Comparison of ENCODE assay signal across 16 cellular contexts in genomic region chr3:37713820-37714204, GRCh38.
A peak's percentile ranks its signal among the peaks of the same experiment; 100 is the strongest.
DNase-seq lines count a peak whose midpoint lies in the region; ATAC-seq and TF ChIP-seq lines count a peak whose summit lies in the region.
"Had no signal": no experiment of that assay in that cellular context is flagged by ENCODE, and none has a peak within 500 bp of the region (broad histone marks: within the 10 kb centered on the region; RNA-seq: fewer than 3 reads in every experiment).

No MANE protein-coding gene starts in this region.

- H3K27ac ChIP-seq in ascending aorta (peak overlapping the region; percentile 80 to 85), endodermal cell (ENCODE audit: low read depth, low read length) (peak overlapping the region; percentile 40), thoracic aorta (peak overlapping the region; percentile 81 to 84)

- no peaks in the 10 kb centered on the region for H3K27me3 Mint-ChIP-seq in endodermal cell (ENCODE audit: insufficient read depth)
- H3K27me3 Mint-ChIP-seq in nephron (ENCODE audit: low read depth), result no peaks in the 10 kb centered on the region

- H3K4me3 Mint-ChIP-seq in endodermal cell, result no peak overlapping the region
- peak overlapping the region in 1 of 3 experiments; percentile 27 for H3K4me3 Mint-ChIP-seq in nephron
- H3K4me3 Mint-ChIP-seq: CD4-positive, alpha-beta memory T cell; HFFc6 had no signal

- H3K9me3 ChIP-seq in ascending aorta, result no peaks in the 10 kb centered on the region
- H3K9me3 ChIP-seq in endodermal cell (ENCODE audit: control insufficient read depth, low read length), result no peaks in the 10 kb centered on the region
- no peaks in the 10 kb centered on the region for H3K9me3 ChIP-seq in thoracic aorta
- H3K9me3 ChIP-seq: BE2C had no signal

- TF ChIP-seq CTCF in ascending aorta (IDR thresholded peaks at IDR 0.05), result no peak
- no peak for TF ChIP-seq CTCF in endodermal cell (conservative IDR thresholded peaks at IDR 0.05)
- no peak for TF ChIP-seq CTCF in nephron (IDR thresholded peaks at IDR 0.05; ENCODE audit: unreplicated experiment in 3 of 3)
- no peak for TF ChIP-seq CTCF in thoracic aorta (IDR thresholded peaks at IDR 0.05)

- DNase-seq in ascending aorta (ENCODE audit: low spot score in 2 of 2) (no peak), endodermal cell (no peak), thoracic aorta (ENCODE audit: low spot score) (no peak), superior temporal gyrus (ENCODE audit: extremely low spot score) (no peak), T-helper 2 cell (no peak), DMS 273 (lab: John Stamatoyannopoulos, UW; ENCODE audit: unreplicated experiment) (no peak)
- DNase-seq in activated naive CD4-positive, alpha-beta T cell (lab: John Stamatoyannopoulos, UW), result no peak
- DNase-seq: BE2C; CD4-positive, alpha-beta memory T cell; DMS 273 treated with DMSO at 0.1 percent for 48 hours; KG1; NCI-H1092 treated with DMSO at 0.1 percent for 48 hours; NCI-H187; NCI-H69 had no signal

- H3K9me3 Mint-ChIP-seq in endodermal cell (no peaks in the 10 kb centered on the region), nephron (no peaks in the 10 kb centered on the region)
- H3K9me3 Mint-ChIP-seq: CD4-positive, alpha-beta memory T cell; HFFc6 had no signal

- peaks cover 1 to 4% of the 10 kb centered on the region in 2 donors for H3K36me3 ChIP-seq in ascending aorta
- H3K36me3 ChIP-seq in endodermal cell (ENCODE audit: control insufficient read depth, insufficient read depth, low read length), result peaks cover 2% of the 10 kb centered on the region
- peaks cover 9% of the 10 kb centered on the region for H3K36me3 ChIP-seq in thoracic aorta
- H3K36me3 ChIP-seq: BE2C had no signal

- H3K27me3 ChIP-seq in ascending aorta, result no peaks in the 10 kb centered on the region
- no peaks in the 10 kb centered on the region for H3K27me3 ChIP-seq in endodermal cell (ENCODE audit: control insufficient read depth, insufficient read depth, low read length, poor library complexity, severe bottlenecking)
- no peaks in the 10 kb centered on the region for H3K27me3 ChIP-seq in thoracic aorta (replicated peaks; ENCODE audit: insufficient read depth)
- H3K27me3 ChIP-seq: BE2C had no signal

- no peak overlapping the region for H3K9ac ChIP-seq in endodermal cell (ENCODE audit: extremely low read depth, low read length, poor library complexity, severe bottlenecking)

- WGBS in endodermal cell (ENCODE audit: insufficient coverage in 1 of 2, insufficient read length in 1 of 2), 2 experiments, result 50 to 70% methylated on average over 1 of the region's 1 CpG

- H3K36me3 Mint-ChIP-seq in endodermal cell (ENCODE audit: low read depth) (peaks cover 18% of the 10 kb centered on the region), nephron (ENCODE audit: low read depth) (peaks cover 4% of the 10 kb centered on the region)
- H3K36me3 Mint-ChIP-seq: CD4-positive, alpha-beta memory T cell had no signal

- H3K4me1 Mint-ChIP-seq in endodermal cell (no peaks in the 10 kb centered on the region), nephron (peaks cover 44% of the 10 kb centered on the region)

- intact Hi-C loops in ascending aorta (cut with DNase I), result loop anchor here (5.0 kb wide), 1 partner anchor 102 kb away; no protein-coding TSS in a partner anchor

- H3K4me3 ChIP-seq in ascending aorta (peak overlapping the region in 1 of 2 donors; percentile 14), endodermal cell (ENCODE audit: low read length) (no peak overlapping the region), thoracic aorta (peak overlapping the region; percentile 42)

- H3K4me1 ChIP-seq in ascending aorta (peaks cover 12 to 49% of the 10 kb centered on the region in 2 donors), endodermal cell (ENCODE audit: control insufficient read depth, insufficient read depth, low read length) (no peaks in the 10 kb centered on the region), thoracic aorta (ENCODE audit: control insufficient read depth in 1 of 2, low read depth in 2 of 2) (peaks cover 23 to 72% of the 10 kb centered on the region in 2 donors)
- H3K4me1 ChIP-seq: BE2C had no signal

- ATAC-seq in thoracic aorta (ENCODE audit: insufficient number of reproducible peaks, low FRiP score, low read depth), result no peak

- H3K27ac Mint-ChIP-seq in endodermal cell (no peak overlapping the region), nephron (peak overlapping the region; percentile 92 to 95 (median 93))
- H3K27ac Mint-ChIP-seq: CD4-positive, alpha-beta memory T cell; HFFc6 had no signal
